9 cellular contexts compared by ENCODE assay signal in genomic region chr1:59025898-59026426, GRCh38.
DNase-seq lines count a peak whose midpoint lies in the region; ATAC-seq and TF ChIP-seq lines count a peak whose summit lies in the region.
"Had no signal": no experiment of that assay in that cellular context is flagged by ENCODE, and none has a peak within 500 bp of the region (broad histone marks: within the 10 kb centered on the region; RNA-seq: fewer than 3 reads in every experiment).

No MANE protein-coding gene starts in this region.

- no peak overlapping the region for H3K27ac Mint-ChIP-seq in activated T-helper 2 cell treated with anti-CD3 and anti-CD28 coated beads, Interferon-gamma antibody, Interleukin-2, Interleukin-4, amounts not matched to agents 10 μg/mL and 5 μg/mL and 100 μg/mL, durations not matched to agents 14 hours and 24 hours and 36 hours
- H3K27ac Mint-ChIP-seq in mesothelial cell of epicardium: no peak overlapping the region

- no peak for DNase-seq in activated T-cell treated with anti-CD3 and anti-CD28 coated beads, Interleukin-2, amount 50 U/mL, for 4 hours
- DNase-seq in activated T-cell treated with anti-CD3 and anti-CD28 coated beads for 4 hours (no peak), uterus (no peak), dorsolateral prefrontal cortex (no peak), mesothelial cell of epicardium (ENCODE audit: low spot score in 2 of 2, unreplicated experiment in 2 of 2) (no peak)
- no peak for DNase-seq in activated T-helper 2 cell treated with anti-CD3 and anti-CD28 coated beads, Interferon-gamma antibody, Interleukin-2, Interleukin-4, amounts not matched to agents 10 μg/mL and 5 μg/mL and 100 μg/mL, durations not matched to agents 14 hours and 24 hours and 36 hours (ENCODE audit: low spot score)
- DNase-seq in stimulated activated CD4-positive, alpha-beta T cell treated with anti-CD3 and anti-CD28 coated beads, Interleukin-15, amount 100 ng/mL, for 24 hours: no peak

- no peaks in the 10 kb centered on the region for H3K36me3 ChIP-seq in uterus

- peak; percentile 43 to 48 for ATAC-seq in activated T-cell treated with anti-CD3 and anti-CD28 coated beads, Interleukin-2, amount 50 U/mL, for 4 hours
- peak; percentile 82 for ATAC-seq in HG02981 (IDR thresholded peaks at IDR 0.05; ENCODE audit: unreplicated experiment)

- intact Hi-C loops in activated T-helper 2 cell treated with anti-CD3 and anti-CD28 coated beads, Interferon-gamma antibody, Interleukin-2, Interleukin-4, amounts not matched to agents 10 μg/mL and 5 μg/mL and 100 μg/mL, durations not matched to agents 14 hours and 24 hours and 36 hours (cut with micrococcal nuclease): loop anchor here (1.0 to 10.0 kb wide), 11 partner anchors 18 to 671 kb away; partner anchors contain the start of gene JUN
- intact Hi-C loops in uterus (cut with DNase I; ENCODE audit: low total_unique reads) (no loop called here), dorsolateral prefrontal cortex (cut with DNase I) (no loop called here)

- H3K27me3 ChIP-seq in uterus (no peaks in the 10 kb centered on the region), dorsolateral prefrontal cortex (no peaks in the 10 kb centered on the region)

- TF ChIP-seq CTCF in uterus (IDR thresholded peaks at IDR 0.05): no peak
- no peak for TF ChIP-seq CTCF in dorsolateral prefrontal cortex (IDR thresholded peaks at IDR 0.05 in 54 of 56, conservative IDR thresholded peaks at IDR 0.05 in 2 of 56; ENCODE audit: low read depth in 1 of 56, partially characterized antibody in 56 of 56)
- TF ChIP-seq CTCF in mesothelial cell of epicardium (IDR thresholded peaks at IDR 0.05; ENCODE audit: unreplicated experiment): no peak

- H3K4me1 ChIP-seq in uterus: peaks cover 0 to 4% of the 10 kb centered on the region in 2 donors

- no peak overlapping the region for H3K4me3 Mint-ChIP-seq in activated T-cell treated with anti-CD3 and anti-CD28 coated beads, Interleukin-2, amount 50 U/mL, for 4 hours
- peak overlapping the region; percentile 69 for H3K4me3 Mint-ChIP-seq in activated T-helper 2 cell treated with anti-CD3 and anti-CD28 coated beads, Interferon-gamma antibody, Interleukin-2, Interleukin-4, amounts not matched to agents 10 μg/mL and 5 μg/mL and 100 μg/mL, durations not matched to agents 14 hours and 24 hours and 36 hours (ENCODE audit: low read depth)
- no peak overlapping the region for H3K4me3 Mint-ChIP-seq in mesothelial cell of epicardium

- H3K36me3 Mint-ChIP-seq in activated T-cell treated with anti-CD3 and anti-CD28 coated beads, Interleukin-2, amount 50 U/mL, for 4 hours (ENCODE audit: insufficient read depth): no peaks in the 10 kb centered on the region
- H3K36me3 Mint-ChIP-seq in activated T-helper 2 cell treated with anti-CD3 and anti-CD28 coated beads, Interferon-gamma antibody, Interleukin-2, Interleukin-4, amounts not matched to agents 10 μg/mL and 5 μg/mL and 100 μg/mL, durations not matched to agents 14 hours and 24 hours and 36 hours (ENCODE audit: low read depth): peaks cover 17% of the 10 kb centered on the region
- H3K36me3 Mint-ChIP-seq in mesothelial cell of epicardium: no peaks in the 10 kb centered on the region

- H3K4me3 ChIP-seq in uterus: no peak overlapping the region
- H3K4me3 ChIP-seq in dorsolateral prefrontal cortex: no peak overlapping the region
- H3K4me3 ChIP-seq: skin epidermis had no signal

- peak overlapping the region; percentile 34 to 40 for H3K27ac ChIP-seq in uterus
- H3K27ac ChIP-seq in dorsolateral prefrontal cortex: no peak overlapping the region

- peaks cover 10% of the 10 kb centered on the region for H3K4me1 Mint-ChIP-seq in activated T-cell treated with anti-CD3 and anti-CD28 coated beads, Interleukin-2, amount 50 U/mL, for 4 hours (ENCODE audit: low read depth)
- H3K4me1 Mint-ChIP-seq in activated T-helper 2 cell treated with anti-CD3 and anti-CD28 coated beads, Interferon-gamma antibody, Interleukin-2, Interleukin-4, amounts not matched to agents 10 μg/mL and 5 μg/mL and 100 μg/mL, durations not matched to agents 14 hours and 24 hours and 36 hours (ENCODE audit: low read depth): peaks cover 16% of the 10 kb centered on the region
- peaks cover 23% of the 10 kb centered on the region for H3K4me1 Mint-ChIP-seq in mesothelial cell of epicardium

- H3K9me3 ChIP-seq in uterus: no peaks in the 10 kb centered on the region

- no peak for TF ChIP-seq POLR2A in uterus (IDR thresholded peaks at IDR 0.05)

- H3K9me3 Mint-ChIP-seq in activated T-cell treated with anti-CD3 and anti-CD28 coated beads, Interleukin-2, amount 50 U/mL, for 4 hours: no peaks in the 10 kb centered on the region
- no peaks in the 10 kb centered on the region for H3K9me3 Mint-ChIP-seq in activated T-helper 2 cell treated with anti-CD3 and anti-CD28 coated beads, Interferon-gamma antibody, Interleukin-2, Interleukin-4, amounts not matched to agents 10 μg/mL and 5 μg/mL and 100 μg/mL, durations not matched to agents 14 hours and 24 hours and 36 hours
- no peaks in the 10 kb centered on the region for H3K9me3 Mint-ChIP-seq in mesothelial cell of epicardium

- H3K27me3 Mint-ChIP-seq in activated T-cell treated with anti-CD3 and anti-CD28 coated beads, Interleukin-2, amount 50 U/mL, for 4 hours (ENCODE audit: low read depth): no peaks in the 10 kb centered on the region
- H3K27me3 Mint-ChIP-seq in activated T-helper 2 cell treated with anti-CD3 and anti-CD28 coated beads, Interferon-gamma antibody, Interleukin-2, Interleukin-4, amounts not matched to agents 10 μg/mL and 5 μg/mL and 100 μg/mL, durations not matched to agents 14 hours and 24 hours and 36 hours (ENCODE audit: low read depth): no peaks in the 10 kb centered on the region
- H3K27me3 Mint-ChIP-seq in mesothelial cell of epicardium (ENCODE audit: low read depth): no peaks in the 10 kb centered on the region

Comparison
In these comparisons a context has a peak if more than half of its experiments do, and no peak if none do; other contexts are left out.
1. H3K27ac ChIP-seq: peak in uterus (2 of 2); none in dorsolateral prefrontal cortex (0 of 59).